ENCODE assay signal across 19 cellular contexts in genomic region chr15:62994975-62995730, GRCh38. TPM values are rescaled to one million over a fixed set of nuclear protein-coding genes. Genes with fewer than 3 reads are reported as not detected.
DNase-seq lines count a peak whose midpoint lies in the region; ATAC-seq, FAIRE-seq and TF ChIP-seq lines count a peak whose summit lies in the region.
"Had no signal": no experiment of that assay in that cellular context is flagged by ENCODE, and none has a peak within 500 bp of the region (broad histone marks: within the 10 kb centered on the region; RNA-seq: fewer than 3 reads in every experiment).

No MANE protein-coding gene starts in this region.

- no peak overlapping the region for H4K5ac ChIP-seq in IMR-90 (ENCODE audit: low read depth, low read length)

- H3K27ac ChIP-seq in IMR-90 (ENCODE audit: insufficient read depth, low read length) (no peak overlapping the region), right cardiac atrium (ENCODE audit: low read length) (no peak overlapping the region)
- H3K27ac ChIP-seq: gastrocnemius medialis, spleen had no signal

- no peak overlapping the region for H3K14ac ChIP-seq in IMR-90 (replicated peaks; ENCODE audit: low read depth, low read length)

- no TSS peak for BruUV-seq in IMR-90 (replicated peaks; lab: Mats Ljungman, UMichigan)

- no peak overlapping the region for H2BK120ac ChIP-seq in IMR-90 (ENCODE audit: low read depth, low read length)

- H3K4me1 ChIP-seq in IMR-90 (ENCODE audit: control insufficient read depth, insufficient read depth, low read length) (peaks cover 2% of the 10 kb centered on the region; the same call in 1 of the 2 replicates), right cardiac atrium (ENCODE audit: control insufficient read depth, insufficient read depth, low read length) (peaks cover 2% of the 10 kb centered on the region)
- H3K4me1 ChIP-seq: gastrocnemius medialis, spleen had no signal

- H3K9me1 ChIP-seq in IMR-90 (ENCODE audit: insufficient read depth, low read length), result peaks cover 6% of the 10 kb centered on the region; the same call in 1 of the 2 replicates

- H3K9me3 ChIP-seq in IMR-90 (ENCODE audit: control insufficient read depth, insufficient read depth, low read length), result no peaks in the 10 kb centered on the region
- no peaks in the 10 kb centered on the region for H3K9me3 ChIP-seq in right cardiac atrium (ENCODE audit: control insufficient read depth, low read length)
- H3K9me3 ChIP-seq: gastrocnemius medialis, spleen had no signal

- no peaks in the 10 kb centered on the region for H3K36me3 ChIP-seq in IMR-90 (ENCODE audit: control insufficient read depth, insufficient read depth, low read length)
- H3K36me3 ChIP-seq: gastrocnemius medialis, spleen had no signal

- peak; percentile 85 for FAIRE-seq in urothelium cell line (lab: Jason Lieb, UNC)

- H2AFZ ChIP-seq in IMR-90 (replicated peaks; ENCODE audit: low read length, poor library complexity), result no peak overlapping the region

- H3K23ac ChIP-seq in IMR-90 (ENCODE audit: low read depth, low read length), result no peak overlapping the region

- POLR2A ChIA-PET in IMR-90 (lab: Charles Lee; ENCODE audit: unreplicated experiment), result no interaction called here

- CTCF ChIA-PET in IMR-90 (lab: Yijun Ruan, JAX), result interaction anchor here (0.6 kb wide), 1 partner anchor 16 kb away, joined by 3 read pairs; no protein-coding TSS in a partner anchor

- H2BK15ac ChIP-seq in IMR-90 (ENCODE audit: low read depth, low read length), result no peak overlapping the region

- no peak overlapping the region for H3K9ac ChIP-seq in IMR-90 (ENCODE audit: low read depth, low read length)

- H4K8ac ChIP-seq in IMR-90 (ENCODE audit: low read depth in 2 of 2, low read length in 2 of 2), result no peak overlapping the region

- H3K18ac ChIP-seq in IMR-90 (ENCODE audit: low read depth, low read length), result no peak overlapping the region

- no peaks in the 10 kb centered on the region for H3K27me3 ChIP-seq in IMR-90 (ENCODE audit: control insufficient read depth, insufficient read depth, low read length)
- no peaks in the 10 kb centered on the region for H3K27me3 ChIP-seq in right cardiac atrium (ENCODE audit: control insufficient read depth, insufficient read depth)
- H3K27me3 ChIP-seq: gastrocnemius medialis had no signal

- TF ChIP-seq RAD21 in IMR-90 (IDR thresholded peaks at IDR 0.05; ENCODE audit: low read length), result no peak

- WGBS in IMR-90 (ENCODE audit: extremely low coverage in 2 of 2, insufficient read length in 1 of 2), 2 experiments, result no CpG with 5 or more reads among the region's 3 CpGs
- WGBS in right cardiac atrium, result 65% methylated on average over 3 of the region's 3 CpGs

- intact Hi-C loops in IMR-90 (cut with micrococcal nuclease), result no loop called here
- intact Hi-C loops in right cardiac atrium (cut with DNase I), result no loop called here

- no peak overlapping the region for H2AK5ac ChIP-seq in IMR-90 (ENCODE audit: low read depth, low read length)

- no peak overlapping the region for H3K4ac ChIP-seq in IMR-90 (ENCODE audit: low read depth, low read length)

- H3K4me2 ChIP-seq in IMR-90 (ENCODE audit: low read depth, low read length), result no peak overlapping the region

- dilution Hi-C loops in IMR-90 (cut with HindIII; ENCODE audit: low sequenced_read_pairs, unreplicated experiment), result no loop called here

- no peak overlapping the region for H2AK9ac ChIP-seq in IMR-90 (replicated peaks; ENCODE audit: low read depth, low read length, poor library complexity)

- H2BK20ac ChIP-seq in IMR-90 (ENCODE audit: low read depth, low read length), result no peak overlapping the region

- TF ChIP-seq CTCF in IMR-90 (conservative IDR thresholded peaks at IDR 0.05; ENCODE audit: low read depth, low read length) (no peak), astrocyte of the spinal cord (IDR thresholded peaks at IDR 0.05; ENCODE audit: low read depth, low read length) (no peak)

- TF ChIP-seq POLR2A in IMR-90 (IDR thresholded peaks at IDR 0.05; ENCODE audit: low read depth, low read length), result no peak

- no peaks in the 10 kb centered on the region for H3K79me1 ChIP-seq in IMR-90 (ENCODE audit: low read depth in 1 of 2, low read length in 2 of 2)

- peak; percentile 68 for ATAC-seq in IMR-90 (ENCODE audit: low read depth)
- no peak for ATAC-seq in GM18511 (IDR thresholded peaks at IDR 0.05; ENCODE audit: unreplicated experiment)
- no peak for ATAC-seq in right cardiac atrium
- ATAC-seq: gastrocnemius medialis, T-cell had no signal

- in situ Hi-C loops in IMR-90 (cut with MboI; ENCODE audit: low sequenced_read_pairs) (no loop called here), astrocyte of the spinal cord (cut with HindIII; ENCODE audit: low sequenced_read_pairs) (no loop called here)

- H3K4me3 ChIP-seq in IMR-90 (ENCODE audit: insufficient read depth, low read depth, low read length) (no peak overlapping the region), astrocyte of the spinal cord (ENCODE audit: low read depth, low read length) (no peak overlapping the region), right cardiac atrium (ENCODE audit: low read length) (no peak overlapping the region)
- H3K4me3 ChIP-seq: gastrocnemius medialis, spleen had no signal

- H4K91ac ChIP-seq in IMR-90 (ENCODE audit: insufficient read depth, low read depth, low read length), result no peak overlapping the region

- H4K20me1 ChIP-seq in IMR-90 (ENCODE audit: insufficient read depth, low read length), result no peaks in the 10 kb centered on the region

- H3K56ac ChIP-seq in IMR-90 (ENCODE audit: extremely low read depth, insufficient read depth, low read length), result no peak overlapping the region

- DNase-seq in IMR-90 (peak; percentile 60), astrocyte of the spinal cord (ENCODE audit: low read depth, low spot score) (peak; percentile 23), kidney glomerular epithelial cell (lab: John Stamatoyannopoulos, UW) (peak; percentile 51), urothelium cell line (ENCODE audit: low spot score) (no peak), NCI-H2029 treated with DMSO at 0.1 percent for 48 hours (lab: John Stamatoyannopoulos, UW) (no peak), right cardiac atrium (no peak)
- DNase-seq: activated B cell treated with CpG ODN at 0.5 μM for 24 hours; activated gamma-delta T cell treated with Interleukin-2 at 50 U/mL for 16 hours; C1 segment of cervical spinal cord; DMS79 treated with DMSO at 0.1 percent for 48 hours; effector memory CD4-positive, alpha-beta T cell; gastrocnemius medialis; immature natural killer cell; NCI-H2081 treated with DMSO at 0.1 percent for 48 hours; NCI-H69; spleen; stimulated activated naive CD4-positive, alpha-beta T cell treated with Interleukin-2 at 50 U/mL for 16 hours; T-cell had no signal

- H2BK5ac ChIP-seq in IMR-90 (ENCODE audit: low read depth, low read length, poor library complexity, severe bottlenecking), result no peak overlapping the region

TF ChIP-seq in IMR-90, 13 proteins besides CTCF, POLR2A, EP300 and RAD21:
- TF ChIP-seq RCOR1 (IDR thresholded peaks at IDR 0.05; ENCODE audit: insufficient replicate concordance, low read length), result no peak
- TF ChIP-seq MAZ (IDR thresholded peaks at IDR 0.05; ENCODE audit: borderline replicate concordance, low read depth, low read length), result no peak

RNA-seq across cellular contexts. Expression of gene TPM1, which starts 47.4 kb away (rescaled TPM):
- total RNA-seq in IMR-90 (2012; rRNA removed), result 661 and 997 TPM in 2 replicates
- polyA plus RNA-seq in IMR-90 (2012; rRNA removed), result 1,566 and 1,623 TPM in 2 replicates
- polyA plus RNA-seq in IMR-90 (2012; cell fraction: cytosol; rRNA removed), result 700 and 932 TPM in 2 replicates
- polyA plus RNA-seq in IMR-90 (2012; cell fraction: nucleus; rRNA removed; ENCODE audit: low replicate concordance), result 972 and 2,415 TPM in 2 replicates
- total RNA-seq in right cardiac atrium, result 1,000 to 10,000 TPM; 6,360 to 7,970 (median 7,200) TPM
- polyA plus RNA-seq in right cardiac atrium, result 10,076 TPM

Comparison
In these comparisons a context has a peak if more than half of its experiments do, and no peak if none do; other contexts are left out.
1. DNase-seq: peak in IMR-90 (single experiment), astrocyte of the spinal cord (single experiment) and kidney glomerular epithelial cell (single experiment); none in urothelium cell line (single experiment), NCI-H2029 treated with DMSO at 0.1 percent for 48 hours (single experiment) and right cardiac atrium (0 of 3).